Comparison of ENCODE assay signal across 22 cellular contexts in the genomic region with DNA sequence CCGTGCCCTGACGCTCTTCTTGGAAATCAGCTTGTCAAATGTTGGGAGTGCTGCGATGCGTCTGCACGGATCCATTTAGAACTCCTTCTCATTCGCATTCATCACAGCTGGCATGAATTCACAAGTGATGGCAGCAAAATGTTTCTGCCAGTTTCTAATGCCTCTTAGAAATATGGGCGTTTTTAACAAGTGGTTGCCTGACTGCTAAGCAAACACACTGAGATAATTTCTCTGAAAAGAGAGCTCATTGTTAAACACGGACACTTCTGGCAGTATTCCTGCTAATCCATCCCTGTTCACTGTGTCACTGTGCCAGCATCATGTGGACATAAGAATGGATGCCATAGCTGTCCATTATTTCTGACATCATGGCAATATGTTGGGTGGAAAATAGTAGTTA.
DNase-seq lines count a peak whose midpoint lies in the region; ATAC-seq lines count a peak whose summit lies in the region.
"Had no signal": no experiment of that assay in that cellular context is flagged by ENCODE, and none has a peak within 500 bp of the region (broad histone marks: within the 10 kb centered on the region; RNA-seq: fewer than 3 reads in every experiment).

No MANE protein-coding gene starts in this region.

- no peak overlapping the region for H3K27ac ChIP-seq in mesenchymal stem cell (ENCODE audit: low read length, poor library complexity, severe bottlenecking)
- H3K27ac ChIP-seq: pancreas, skin epidermis had no signal

- H3K4me1 Mint-ChIP-seq in T-helper 17 cell, result no peaks in the 10 kb centered on the region
- H3K4me1 Mint-ChIP-seq: endodermal cell, natural killer cell had no signal

- no peak overlapping the region for H2BK15ac ChIP-seq in mesenchymal stem cell (ENCODE audit: low read depth, poor library complexity, severe bottlenecking)

- no peak overlapping the region for H2BK5ac ChIP-seq in mesenchymal stem cell (ENCODE audit: low read depth, low read length, poor library complexity, severe bottlenecking)

- no peak overlapping the region for H3K4me2 ChIP-seq in mesenchymal stem cell (ENCODE audit: low read length, poor library complexity, severe bottlenecking)

- no peak overlapping the region for H3K4me3 Mint-ChIP-seq in T-helper 17 cell
- H3K4me3 Mint-ChIP-seq: CD4-positive, alpha-beta T cell; endodermal cell; natural killer cell had no signal

- no peak overlapping the region for H3K27ac Mint-ChIP-seq in T-helper 17 cell
- H3K27ac Mint-ChIP-seq: CD4-positive, alpha-beta T cell; endodermal cell; natural killer cell had no signal

- H4K91ac ChIP-seq in mesenchymal stem cell (ENCODE audit: low read length), result no peak overlapping the region

- no peak overlapping the region for H2AFZ ChIP-seq in mesenchymal stem cell (ENCODE audit: low read depth, low read length)

- H3K4me1 ChIP-seq in mesenchymal stem cell (ENCODE audit: control insufficient read depth, insufficient read depth, low read depth, low read length), result no peaks in the 10 kb centered on the region
- H3K4me1 ChIP-seq: pancreas had no signal

- H3K36me3 ChIP-seq in mesenchymal stem cell (ENCODE audit: control insufficient read depth in 1 of 2, insufficient read depth in 2 of 2, low read depth in 1 of 2, low read length in 2 of 2), result no peaks in the 10 kb centered on the region
- H3K36me3 ChIP-seq: pancreas had no signal

- no peak overlapping the region for H3K18ac ChIP-seq in mesenchymal stem cell (ENCODE audit: low read depth in 1 of 2, low read length in 2 of 2)

- no peaks in the 10 kb centered on the region for H3K36me3 Mint-ChIP-seq in T-helper 17 cell (ENCODE audit: low read depth)
- H3K36me3 Mint-ChIP-seq: natural killer cell had no signal

- no peak overlapping the region for H4K8ac ChIP-seq in mesenchymal stem cell (ENCODE audit: low read length)

- H2BK120ac ChIP-seq in mesenchymal stem cell (ENCODE audit: low read depth, low read length), result no peak overlapping the region

- peaks cover 0 to 40% of the 10 kb centered on the region in 2 experiments for H3K27me3 ChIP-seq in mesenchymal stem cell (ENCODE audit: control insufficient read depth in 1 of 2, insufficient read depth in 1 of 2, low read length in 2 of 2)
- H3K27me3 ChIP-seq: pancreas had no signal

- DNase-seq in DMS153 treated with DMSO at 0.1 percent for 48 hours (lab: John Stamatoyannopoulos, UW; ENCODE audit: unreplicated experiment) (peak; percentile 96), NCI-H2081 treated with DMSO at 0.1 percent for 48 hours (lab: John Stamatoyannopoulos, UW) (peak; percentile 56), NCI-H69 (lab: John Stamatoyannopoulos, UW) (peak; percentile 98), inferior parietal cortex (ENCODE audit: extremely low spot score) (peak; percentile 12), T-helper 17 cell (no peak), NCI-H1048 (lab: John Stamatoyannopoulos, UW) (no peak), mesenchymal stem cell (no peak)
- DNase-seq in stimulated activated naive CD4-positive, alpha-beta T cell treated with Interleukin-2 at 50 U/mL for 16 hours (lab: John Stamatoyannopoulos, UW), result no peak
- DNase-seq: activated CD4-positive, alpha-beta T cell treated with anti-CD3 and anti-CD28 coated beads, Interleukin-2, amount 50 U/mL, for 1 hour; activated naive CD4-positive, alpha-beta T cell; activated T-cell treated with anti-CD3 and anti-CD28 coated beads for 4 hours; CD4-positive, alpha-beta T cell; cerebellar nuclear complex; endodermal cell; HCEC 1CT; KBM-7; mammary epithelial cell; MV-4-11; natural killer cell; pancreas; stimulated activated CD4-positive, alpha-beta T cell treated with anti-CD3 and anti-CD28 coated beads, Interleukin-4, amount 100 ng/mL, for 1 hour had no signal

- no peak overlapping the region for H3K4ac ChIP-seq in mesenchymal stem cell (ENCODE audit: low read depth in 1 of 2, low read length in 2 of 2)

- no peak for ATAC-seq in T-helper 17 cell
- ATAC-seq: natural killer cell, pancreas had no signal

- no peak overlapping the region for H3K23ac ChIP-seq in mesenchymal stem cell (ENCODE audit: low read length in 2 of 2)

- WGBS in mesenchymal stem cell, result 91% methylated on average over 8 of the region's 8 CpGs

- peaks cover 12% of the 10 kb centered on the region for H3K27me3 Mint-ChIP-seq in T-helper 17 cell

- H3K79me1 ChIP-seq in mesenchymal stem cell (replicated peaks; ENCODE audit: low read length, poor library complexity, severe bottlenecking), result no peaks in the 10 kb centered on the region

- H2AK5ac ChIP-seq in mesenchymal stem cell (ENCODE audit: low read length, severe bottlenecking), result no peak overlapping the region

- H3K4me3 ChIP-seq in mesenchymal stem cell (ENCODE audit: insufficient read depth in 1 of 2, low read depth in 1 of 2, low read length in 2 of 2), result no peak overlapping the region
- H3K4me3 ChIP-seq: pancreas, skin epidermis had no signal

- no peaks in the 10 kb centered on the region for H3K9me3 ChIP-seq in T-helper 17 cell (ENCODE audit: control insufficient read depth, low read length, poor library complexity, severe bottlenecking)
- no peaks in the 10 kb centered on the region for H3K9me3 ChIP-seq in mesenchymal stem cell (ENCODE audit: control insufficient read depth, low read length)
- H3K9me3 ChIP-seq: pancreas had no signal

- no peak overlapping the region for H3K14ac ChIP-seq in mesenchymal stem cell (ENCODE audit: low read length in 2 of 2)

- no peak overlapping the region for H2BK12ac ChIP-seq in mesenchymal stem cell (ENCODE audit: low read length in 2 of 2)

- H3K9ac ChIP-seq in mesenchymal stem cell (ENCODE audit: low read length), result no peak overlapping the region

Comparison
In these comparisons a context has a peak if more than half of its experiments do, and no peak if none do; other contexts are left out.
1. DNase-seq: peak in DMS153 treated with DMSO at 0.1 percent for 48 hours (single experiment), NCI-H2081 treated with DMSO at 0.1 percent for 48 hours (single experiment), NCI-H69 (single experiment) and inferior parietal cortex (single experiment); none in T-helper 17 cell (0 of 3), stimulated activated naive CD4-positive, alpha-beta T cell treated with Interleukin-2 at 50 U/mL for 16 hours (single experiment), NCI-H1048 (single experiment) and mesenchymal stem cell (single experiment).